In genomic region chr20:59014680-59015389, GRCh38 we compare ENCODE assay signal across 1 cellular context.
TF ChIP-seq lines count a peak whose summit lies in the region.

No MANE protein-coding gene starts in this region.

TF ChIP-seq in HepG2, 621 proteins besides CTCF, POLR2A, EP300 and RAD21 (continued from another document and continues in another):
- TF ChIP-seq TFDP1 (CRISPR knock-in tag; IDR thresholded peaks at IDR 0.05; ENCODE audit: borderline replicate concordance) (no peak), CSRNP2 (CRISPR knock-in tag; conservative IDR thresholded peaks at IDR 0.05; ENCODE audit: low read depth) (no peak), WIZ (CRISPR knock-in tag; IDR thresholded peaks at IDR 0.05) (no peak), SIN3A (IDR thresholded peaks at IDR 0.05; ENCODE audit: borderline replicate concordance, low read depth, low read length) (no peak), LCORL (IDR thresholded peaks at IDR 0.05) (no peak), LCORL (CRISPR knock-in tag; IDR thresholded peaks at IDR 0.05) (0 out of 2 replicates have a peak, but pooled peaks have one; percentile 23), SAFB2 (CRISPR knock-in tag; IDR thresholded peaks at IDR 0.05; ENCODE audit: borderline replicate concordance, low read depth) (no peak), STAT5B (CRISPR knock-in tag; IDR thresholded peaks at IDR 0.05) (no peak), RAD51 (IDR thresholded peaks at IDR 0.05; ENCODE audit: borderline replicate concordance) (no peak), GFI1 (CRISPR knock-in tag; IDR thresholded peaks at IDR 0.05; ENCODE audit: borderline replicate concordance) (no peak), ZNF280B (CRISPR knock-in tag; IDR thresholded peaks at IDR 0.05; ENCODE audit: borderline replicate concordance) (0 out of 2 replicates have a peak, but pooled peaks have one; percentile 22), PRMT3 (CRISPR knock-in tag; IDR thresholded peaks at IDR 0.05; ENCODE audit: borderline replicate concordance, low read depth) (no peak), ZNF275 (CRISPR knock-in tag; IDR thresholded peaks at IDR 0.05; ENCODE audit: borderline replicate concordance) (no peak), POGZ (CRISPR knock-in tag; IDR thresholded peaks at IDR 0.05) (no peak), ZNF30 (CRISPR knock-in tag; IDR thresholded peaks at IDR 0.05) (no peak), ZNF670 (CRISPR knock-in tag; IDR thresholded peaks at IDR 0.05; ENCODE audit: borderline replicate concordance) (no peak), ZNF362 (CRISPR knock-in tag; IDR thresholded peaks at IDR 0.05; ENCODE audit: borderline replicate concordance) (no peak), ZNF891 (CRISPR knock-in tag; IDR thresholded peaks at IDR 0.05) (peak; percentile 62; the same call in 1 of the 2 replicates), PREB (CRISPR knock-in tag; IDR thresholded peaks at IDR 0.05) (no peak), SSRP1 (CRISPR knock-in tag; IDR thresholded peaks at IDR 0.05) (no peak), ZNF138 (CRISPR knock-in tag; IDR thresholded peaks at IDR 0.05; ENCODE audit: low read depth) (no peak), POLR2AphosphoS5 (IDR thresholded peaks at IDR 0.05; ENCODE audit: low read depth, low read length) (peak; percentile 19; the same call in 1 of the 2 replicates), ZHX2 (IDR thresholded peaks at IDR 0.05; ENCODE audit: low read depth) (no peak), ZHX2 (CRISPR knock-in tag; IDR thresholded peaks at IDR 0.05; ENCODE audit: borderline replicate concordance) (no peak), ZNF7 (CRISPR knock-in tag; IDR thresholded peaks at IDR 0.05) (no peak), ZNF570 (CRISPR knock-in tag; IDR thresholded peaks at IDR 0.05; ENCODE audit: borderline replicate concordance) (no peak), MED8 (CRISPR knock-in tag; IDR thresholded peaks at IDR 0.05; ENCODE audit: insufficient replicate concordance) (no peak), FOXK2 (IDR thresholded peaks at IDR 0.05) (no peak), ZNF569 (CRISPR knock-in tag; IDR thresholded peaks at IDR 0.05; ENCODE audit: borderline replicate concordance) (no peak), ZNF850 (CRISPR knock-in tag; conservative IDR thresholded peaks at IDR 0.05) (no peak), HOMEZ (CRISPR knock-in tag; IDR thresholded peaks at IDR 0.05; ENCODE audit: low read depth) (no peak), ZNF879 (CRISPR knock-in tag; IDR thresholded peaks at IDR 0.05) (no peak), HMG20B (CRISPR knock-in tag; conservative IDR thresholded peaks at IDR 0.05) (no peak), CC2D1A (CRISPR knock-in tag; IDR thresholded peaks at IDR 0.05) (no peak), DNMT1 (CRISPR knock-in tag; IDR thresholded peaks at IDR 0.05) (no peak), ZNF430 (CRISPR knock-in tag; IDR thresholded peaks at IDR 0.05) (no peak), ZNF747 (CRISPR knock-in tag; IDR thresholded peaks at IDR 0.05; ENCODE audit: borderline replicate concordance) (no peak), ZNF713 (CRISPR knock-in tag; IDR thresholded peaks at IDR 0.05) (0 out of 2 replicates have a peak, but pooled peaks have one; percentile 33), PRPF4 (IDR thresholded peaks at IDR 0.05; ENCODE audit: low read depth, low read length, poor library complexity, severe bottlenecking) (peak; percentile 89), ZNF34 (CRISPR knock-in tag; IDR thresholded peaks at IDR 0.05; ENCODE audit: borderline replicate concordance) (no peak), SNAPC4 (CRISPR knock-in tag; IDR thresholded peaks at IDR 0.05) (no peak), DMAP1 (CRISPR knock-in tag; IDR thresholded peaks at IDR 0.05) (no peak), ZNF672 (CRISPR knock-in tag; IDR thresholded peaks at IDR 0.05) (no peak), DPF2 (CRISPR knock-in tag; IDR thresholded peaks at IDR 0.05; ENCODE audit: borderline replicate concordance, low read depth) (no peak)
